Comparison of ENCODE assay signal across 10 cellular contexts in the genomic region with DNA sequence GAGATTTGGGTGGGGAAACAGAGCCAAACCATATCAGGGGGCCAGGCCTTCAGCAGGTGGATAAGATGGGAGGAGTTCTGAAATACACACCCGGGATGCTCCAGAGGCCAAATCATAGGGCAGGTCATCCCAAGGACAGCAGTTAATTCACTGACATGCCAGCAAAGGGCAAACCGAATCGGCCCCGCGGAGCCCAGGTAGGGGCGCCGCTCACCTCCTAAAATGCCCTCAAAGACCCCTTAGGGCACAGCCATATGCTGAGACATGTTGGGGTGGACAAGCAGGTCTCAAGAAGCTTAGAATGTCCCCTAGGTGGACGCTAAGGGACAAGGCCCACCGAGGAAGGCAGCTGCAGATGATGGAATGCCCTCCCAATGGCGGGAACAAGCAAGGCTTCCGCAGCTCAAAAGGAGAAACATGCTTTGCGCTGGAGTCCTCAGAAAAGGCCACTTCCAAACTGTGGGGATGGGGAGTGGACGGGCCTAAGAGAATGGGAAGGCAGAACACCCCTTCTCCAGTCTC.
DNase-seq lines count a peak whose midpoint lies in the region; ATAC-seq, FAIRE-seq and TF ChIP-seq lines count a peak whose summit lies in the region.
"Had no signal": no experiment of that assay in that cellular context is flagged by ENCODE, and none has a peak within 500 bp of the region (broad histone marks: within the 10 kb centered on the region; RNA-seq: fewer than 3 reads in every experiment).

No MANE protein-coding gene starts in this region.

- H4K20me1 ChIP-seq in astrocyte (ENCODE audit: insufficient read depth, low read length) (no peaks in the 10 kb centered on the region), HepG2 (ENCODE audit: insufficient read depth, low read length) (no peaks in the 10 kb centered on the region)

- H3K4me2 ChIP-seq in astrocyte (ENCODE audit: low read length): peak overlapping the region; percentile 89
- H3K4me2 ChIP-seq in HepG2 (ENCODE audit: low read depth, low read length): peak overlapping the region; percentile 81

- peak overlapping the region; percentile 27 for H3K27ac Mint-ChIP-seq in activated CD4-positive, alpha-beta T cell treated with anti-CD3 and anti-CD28 coated beads for 36 hours
- H3K27ac Mint-ChIP-seq in astrocyte (ENCODE audit: unreplicated experiment): peak overlapping the region; percentile 47

- intact Hi-C loops in activated CD4-positive, alpha-beta T cell treated with anti-CD3 and anti-CD28 coated beads for 36 hours (cut with DNase I, micrococcal nuclease): loop anchor here (2.0 to 10.0 kb wide), 2 partner anchors 64 to 510 kb away; no protein-coding TSS in a partner anchor
- intact Hi-C loops in HepG2 (cut with micrococcal nuclease; ENCODE audit: unreplicated experiment): no loop called here

- TF ChIP-seq RAD21 in HepG2 (CRISPR knock-in tag; IDR thresholded peaks at IDR 0.05): no peak

- no peaks in the 10 kb centered on the region for H3K79me2 ChIP-seq in astrocyte (ENCODE audit: insufficient read depth, low read length)
- H3K79me2 ChIP-seq in HepG2 (ENCODE audit: insufficient read depth, low read length): no peaks in the 10 kb centered on the region

- no TSS peak for BruUV-seq in HepG2 (replicated peaks; lab: Mats Ljungman, UMichigan)

- H3K4me1 ChIP-seq in astrocyte (ENCODE audit: insufficient read depth, low read length) (no peaks in the 10 kb centered on the region), HepG2 (ENCODE audit: insufficient read depth, low read length) (peaks cover 4% of the 10 kb centered on the region; the same call in 1 of the 2 replicates), stomach smooth muscle (ENCODE audit: control insufficient read depth, insufficient read depth, low read length) (peaks cover 22% of the 10 kb centered on the region)

- H3K4me3 ChIP-seq in astrocyte (ENCODE audit: insufficient read depth, low read depth, low read length): peak overlapping the region; percentile 49
- H3K4me3 ChIP-seq in HepG2 (replicated peaks in 1 of 3; ENCODE audit: insufficient read depth in 1 of 3, low read depth in 2 of 3, low read length in 3 of 3): peak overlapping the region in 2 of 3 experiments; percentile 71 to 74; a peak in 2 of 6 replicates
- H3K4me3 ChIP-seq in stomach smooth muscle (ENCODE audit: low read length in 2 of 2): peak overlapping the region; percentile 54 to 75

- TF ChIP-seq POLR2A in HepG2 (IDR thresholded peaks at IDR 0.05; ENCODE audit: insufficient read depth in 1 of 2, low read depth in 2 of 2, low read length in 2 of 2): no peak

- ATAC-seq in activated CD4-positive, alpha-beta T cell treated with anti-CD3 and anti-CD28 coated beads for 36 hours: no peak
- no peak; the same call in 1 of the 3 replicates for ATAC-seq in HepG2
- no peak for ATAC-seq in HG03460 (IDR thresholded peaks at IDR 0.05; ENCODE audit: unreplicated experiment)
- ATAC-seq in HG03442 (IDR thresholded peaks at IDR 0.05; ENCODE audit: unreplicated experiment): no peak

- H3K9me3 Mint-ChIP-seq in activated CD4-positive, alpha-beta T cell treated with anti-CD3 and anti-CD28 coated beads for 36 hours (ENCODE audit: low read depth): no peaks in the 10 kb centered on the region
- peaks cover 8% of the 10 kb centered on the region for H3K9me3 Mint-ChIP-seq in astrocyte (ENCODE audit: unreplicated experiment)

- POLR2A ChIA-PET in activated CD4-positive, alpha-beta T cell treated with anti-CD3 and anti-CD28 coated beads for 36 hours (lab: Charles Lee): no interaction called here
- POLR2A ChIA-PET in HepG2 (lab: Yijun Ruan, JAX): no interaction called here

- H2AFZ ChIP-seq in astrocyte (ENCODE audit: low read depth, low read length) (peak overlapping the region; percentile 60), HepG2 (ENCODE audit: low read length) (no peak overlapping the region)

- in situ Hi-C loops in HepG2 (cut with HindIII; ENCODE audit: extremely low pct_ligation_motif_present, low pct_unique_long_range_greater_than_20kb): no loop called here

- H3K36me3 ChIP-seq in astrocyte (ENCODE audit: insufficient read depth, low read length) (no peaks in the 10 kb centered on the region), HepG2 (replicated peaks in 1 of 2; ENCODE audit: control insufficient read depth in 1 of 2, insufficient read depth in 2 of 2, low read length in 2 of 2) (peaks cover 1 to 3% of the 10 kb centered on the region in 2 experiments; a peak in 2 of 5 replicates), stomach smooth muscle (ENCODE audit: control insufficient read depth in 2 of 2, insufficient read depth in 2 of 2, low read length in 2 of 2) (peaks cover 0 to 6% of the 10 kb centered on the region in 2 donors)

- H3K36me3 Mint-ChIP-seq in activated CD4-positive, alpha-beta T cell treated with anti-CD3 and anti-CD28 coated beads for 36 hours (ENCODE audit: low read depth): peaks cover 2% of the 10 kb centered on the region
- peaks cover 2% of the 10 kb centered on the region for H3K36me3 Mint-ChIP-seq in astrocyte (ENCODE audit: low read depth, unreplicated experiment)

- CTCF ChIA-PET in activated CD4-positive, alpha-beta T cell treated with anti-CD3 and anti-CD28 coated beads for 36 hours (lab: Charles Lee): no interaction called here
- CTCF ChIA-PET in HepG2 (lab: Yijun Ruan, JAX; ENCODE audit: low intra/inter-chr PET ratio, low total read pairs): no interaction called here

- peak overlapping the region; percentile 68 for H3K4me3 Mint-ChIP-seq in activated CD4-positive, alpha-beta T cell treated with anti-CD3 and anti-CD28 coated beads for 36 hours
- peak overlapping the region; percentile 41 for H3K4me3 Mint-ChIP-seq in astrocyte (ENCODE audit: unreplicated experiment)

- FAIRE-seq in astrocyte (lab: Jason Lieb, UNC): no peak
- no peak for FAIRE-seq in HepG2 (lab: Jason Lieb, UNC)

- TF ChIP-seq EP300 in HepG2 (IDR thresholded peaks at IDR 0.05; ENCODE audit: low read depth in 2 of 2, low read length in 2 of 2): no peak
- TF ChIP-seq EP300 in HepG2 (CRISPR knock-in tag; IDR thresholded peaks at IDR 0.05; ENCODE audit: borderline replicate concordance): no peak

- H3K9ac ChIP-seq in astrocyte (ENCODE audit: low read length) (no peak overlapping the region), HepG2 (ENCODE audit: insufficient read depth, low read depth, low read length) (no peak overlapping the region), stomach smooth muscle (ENCODE audit: low read length in 2 of 2) (peak overlapping the region; percentile 42 to 55)

- peaks cover 45% of the 10 kb centered on the region for H3K27me3 ChIP-seq in astrocyte (ENCODE audit: insufficient read depth, low read length)
- H3K27me3 ChIP-seq in HepG2 (ENCODE audit: control insufficient read depth in 1 of 2, insufficient read depth in 2 of 2, low read length in 2 of 2): peaks cover 0 to 37% of the 10 kb centered on the region in 2 experiments; a peak in 4 of 5 replicates
- H3K27me3 ChIP-seq in stomach smooth muscle (ENCODE audit: control insufficient read depth in 1 of 2, insufficient read depth in 2 of 2, low read length in 2 of 2): peaks cover 2 to 22% of the 10 kb centered on the region in 2 donors

- WGBS in HepG2 (ENCODE audit: low lambda C conversion rate): 100% methylated on average over 12 of the region's 13 CpGs

- H3K27ac ChIP-seq in astrocyte (ENCODE audit: low read depth, low read length) (no peak overlapping the region), HepG2 (ENCODE audit: extremely low read length, insufficient read depth, low read length) (no peak overlapping the region), stomach smooth muscle (ENCODE audit: low read length) (peak overlapping the region; percentile 58)
- H3K27ac ChIP-seq: neutrophil had no signal

- TF ChIP-seq CTCF in astrocyte (IDR thresholded peaks at IDR 0.05; ENCODE audit: insufficient read depth, low read depth, low read length): no peak
- no peak for TF ChIP-seq CTCF in HepG2 (CRISPR knock-in tag; IDR thresholded peaks at IDR 0.05)

- DNase-seq in activated CD4-positive, alpha-beta T cell treated with anti-CD3 and anti-CD28 coated beads for 36 hours: no peak
- no peak for DNase-seq in activated CD4-positive, alpha-beta T cell treated with anti-CD3 and anti-CD28 coated beads for 48 hours
- DNase-seq in astrocyte (ENCODE audit: low read depth) (no peak), HepG2 (ENCODE audit: low spot score) (no peak), NCI-H1105 treated with DMSO at 0.1 percent for 48 hours (lab: John Stamatoyannopoulos, UW) (no peak)
- DNase-seq: NCI-H1048 had no signal

- H3K9me3 ChIP-seq in astrocyte (ENCODE audit: insufficient read depth, low read depth, low read length) (peaks cover 3% of the 10 kb centered on the region), HepG2 (ENCODE audit: low read length) (no peaks in the 10 kb centered on the region), stomach smooth muscle (ENCODE audit: control insufficient read depth in 2 of 2, low read length in 2 of 2) (no peaks in the 10 kb centered on the region)
- H3K9me3 ChIP-seq: neutrophil had no signal

- peaks cover 37% of the 10 kb centered on the region for H3K27me3 Mint-ChIP-seq in activated CD4-positive, alpha-beta T cell treated with anti-CD3 and anti-CD28 coated beads for 36 hours
- H3K27me3 Mint-ChIP-seq in astrocyte (ENCODE audit: low read depth, unreplicated experiment): peaks cover 42% of the 10 kb centered on the region

- peaks cover 59% of the 10 kb centered on the region for H3K4me1 Mint-ChIP-seq in activated CD4-positive, alpha-beta T cell treated with anti-CD3 and anti-CD28 coated beads for 36 hours
- peaks cover 13% of the 10 kb centered on the region for H3K4me1 Mint-ChIP-seq in astrocyte (ENCODE audit: low read depth, unreplicated experiment)

TF ChIP-seq in HepG2, 621 proteins besides CTCF, POLR2A, EP300 and RAD21:
- no peak for TF ChIP-seq RAD51 (IDR thresholded peaks at IDR 0.05; ENCODE audit: borderline replicate concordance)
- no peak for TF ChIP-seq TRIM24 (CRISPR knock-in tag; IDR thresholded peaks at IDR 0.05)
- TF ChIP-seq ZNF788 (CRISPR knock-in tag; IDR thresholded peaks at IDR 0.05; ENCODE audit: borderline replicate concordance): no peak
- no peak for TF ChIP-seq ZFP37 (CRISPR knock-in tag; IDR thresholded peaks at IDR 0.05; ENCODE audit: borderline replicate concordance)
- TF ChIP-seq PLRG1 (conservative IDR thresholded peaks at IDR 0.05): no peak
- TF ChIP-seq NFIC (IDR thresholded peaks at IDR 0.05; ENCODE audit: low read length): no peak
- TF ChIP-seq KDM2A (CRISPR knock-in tag; IDR thresholded peaks at IDR 0.05; ENCODE audit: borderline replicate concordance, low read depth): no peak
- TF ChIP-seq, protein P1, sequence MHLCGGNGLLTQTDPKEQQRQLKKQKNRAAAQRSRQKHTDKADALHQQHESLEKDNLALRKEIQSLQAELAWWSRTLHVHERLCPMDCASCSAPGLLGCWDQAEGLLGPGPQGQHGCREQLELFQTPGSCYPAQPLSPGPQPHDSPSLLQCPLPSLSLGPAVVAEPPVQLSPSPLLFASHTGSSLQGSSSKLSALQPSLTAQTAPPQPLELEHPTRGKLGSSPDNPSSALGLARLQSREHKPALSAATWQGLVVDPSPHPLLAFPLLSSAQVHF (CRISPR knock-in tag; IDR thresholded peaks at IDR 0.05): 0 out of 2 replicates have a peak, but pooled peaks have one; percentile 2
- TF ChIP-seq HMG20B (CRISPR knock-in tag; conservative IDR thresholded peaks at IDR 0.05): no peak

Comparison
In these comparisons a context has a peak if more than half of its experiments do, and no peak if none do; other contexts are left out.
1. H3K9ac ChIP-seq: peak in stomach smooth muscle (2 of 2); none in astrocyte (single experiment) and HepG2 (single experiment).
2. Peak in every context shown above with its lines, with median percentiles within 50 percentile points of each other: H3K4me3 ChIP-seq.